ENCODE assay signal across 10 cellular contexts in the genomic region with DNA sequence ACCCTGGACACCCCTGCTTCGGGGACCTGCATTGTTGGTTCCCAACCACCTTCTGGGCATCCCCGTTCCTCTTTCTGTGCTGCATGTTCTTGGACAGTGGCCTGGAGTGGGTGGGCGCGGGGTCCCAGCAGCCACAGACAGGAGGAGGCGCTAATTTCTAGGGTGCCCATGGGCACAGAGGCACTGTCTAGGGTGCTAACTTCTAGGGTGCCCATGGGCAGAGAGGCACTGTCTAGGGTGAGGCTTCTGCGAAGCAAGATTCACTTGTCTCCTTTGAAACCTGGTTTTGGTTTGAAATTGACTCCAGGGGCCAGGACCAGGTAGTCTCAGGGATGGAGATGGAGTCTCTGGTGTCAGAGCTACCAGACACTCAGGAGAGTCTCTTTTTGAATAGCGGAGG. TPM values are rescaled to one million over a fixed set of nuclear protein-coding genes. Genes with fewer than 3 reads are reported as not detected.
DNase-seq lines count a peak whose midpoint lies in the region; ATAC-seq and TF ChIP-seq lines count a peak whose summit lies in the region.
"Had no signal": no experiment of that assay in that cellular context is flagged by ENCODE, and none has a peak within 500 bp of the region (broad histone marks: within the 10 kb centered on the region; RNA-seq: fewer than 3 reads in every experiment).

No MANE protein-coding gene starts in this region.

- no peak for ATAC-seq in heart left ventricle
- no peak for ATAC-seq in activated B cell treated with CpG ODN at 0.5 μM for 24 hours (ENCODE audit: low read depth)
- no peak for ATAC-seq in lower lobe of right lung
- ATAC-seq in left colon, result no peak
- no peak for ATAC-seq in left lung

- H3K27me3 Mint-ChIP-seq in activated B cell treated with CpG ODN at 0.5 μM for 24 hours, result peaks cover 32% of the 10 kb centered on the region
- peaks cover 10% of the 10 kb centered on the region for H3K27me3 Mint-ChIP-seq in type B pancreatic cell
- peaks cover 8% of the 10 kb centered on the region for H3K27me3 Mint-ChIP-seq in glutamatergic neuron (ENCODE audit: unreplicated experiment)

- no peak for DNase-seq in left ventricle myocardium inferior
- no peak for DNase-seq in heart left ventricle
- no peak for DNase-seq in activated B cell treated with CpG ODN at 0.5 μM for 24 hours
- no peak for DNase-seq in lower lobe of right lung
- DNase-seq in type B pancreatic cell (ENCODE audit: extremely low spot score, unreplicated experiment), result no peak
- DNase-seq in left colon, result no peak
- DNase-seq in glutamatergic neuron, result no peak
- DNase-seq in left lung, result no peak
- DNase-seq: AML-193 had no signal

- TF ChIP-seq CTCF in left ventricle myocardium inferior (IDR thresholded peaks at IDR 0.05; ENCODE audit: borderline replicate concordance), result no peak
- TF ChIP-seq CTCF in heart left ventricle (IDR thresholded peaks at IDR 0.05), result no peak
- TF ChIP-seq CTCF in activated B cell treated with CpG ODN at 0.5 μM for 24 hours (IDR thresholded peaks at IDR 0.05), result no peak
- TF ChIP-seq CTCF in lower lobe of right lung (IDR thresholded peaks at IDR 0.05), result no peak
- no peak for TF ChIP-seq CTCF in type B pancreatic cell (conservative IDR thresholded peaks at IDR 0.05)
- no peak for TF ChIP-seq CTCF in glutamatergic neuron (IDR thresholded peaks at IDR 0.05; ENCODE audit: partially characterized antibody, unreplicated experiment)
- TF ChIP-seq CTCF in left lung (IDR thresholded peaks at IDR 0.05), result no peak

- no peak for TF ChIP-seq POLR2A in heart left ventricle (IDR thresholded peaks at IDR 0.05)

- H3K27ac ChIP-seq in left ventricle myocardium inferior (replicated peaks), result no peak overlapping the region
- H3K27ac ChIP-seq in heart left ventricle, result no peak overlapping the region
- peak overlapping the region; percentile 14 for H3K27ac ChIP-seq in lower lobe of right lung
- no peak overlapping the region for H3K27ac ChIP-seq in left lung
- H3K27ac ChIP-seq: tibial nerve had no signal

- H3K36me3 Mint-ChIP-seq in activated B cell treated with CpG ODN at 0.5 μM for 24 hours (ENCODE audit: low read depth) (no peaks in the 10 kb centered on the region), type B pancreatic cell (no peaks in the 10 kb centered on the region), glutamatergic neuron (ENCODE audit: unreplicated experiment) (no peaks in the 10 kb centered on the region)

- peaks cover 90% of the 10 kb centered on the region for H3K27me3 ChIP-seq in left ventricle myocardium inferior (ENCODE audit: low read depth)
- peaks cover 13 to 60% (median 28%) of the 10 kb centered on the region in 9 donors for H3K27me3 ChIP-seq in heart left ventricle
- peaks cover 23% of the 10 kb centered on the region for H3K27me3 ChIP-seq in lower lobe of right lung (ENCODE audit: low read depth)
- H3K27me3 ChIP-seq in left lung, result peaks cover 0 to 38% of the 10 kb centered on the region in 2 donors

- H3K4me1 ChIP-seq in left ventricle myocardium inferior (peaks cover 18% of the 10 kb centered on the region), heart left ventricle (peaks cover 0 to 22% (median 10%) of the 10 kb centered on the region in 12 donors), lower lobe of right lung (peaks cover 62% of the 10 kb centered on the region), left lung (peaks cover 27 to 60% of the 10 kb centered on the region in 2 donors)

- no peaks in the 10 kb centered on the region for H3K9me3 ChIP-seq in left ventricle myocardium inferior (replicated peaks)
- no peaks in the 10 kb centered on the region for H3K9me3 ChIP-seq in heart left ventricle
- H3K9me3 ChIP-seq in lower lobe of right lung, result no peaks in the 10 kb centered on the region
- no peaks in the 10 kb centered on the region for H3K9me3 ChIP-seq in left lung
- H3K9me3 ChIP-seq: tibial nerve had no signal

- H3K27ac Mint-ChIP-seq in activated B cell treated with CpG ODN at 0.5 μM for 24 hours, result no peak overlapping the region
- H3K27ac Mint-ChIP-seq in type B pancreatic cell, result no peak overlapping the region
- no peak overlapping the region for H3K27ac Mint-ChIP-seq in glutamatergic neuron (ENCODE audit: unreplicated experiment)

- CTCF ChIA-PET in activated B cell treated with CpG ODN at 0.5 μM for 24 hours (lab: Charles Lee), result no interaction called here

- peak overlapping the region; percentile 60 for H3K4me3 ChIP-seq in left ventricle myocardium inferior
- peak overlapping the region in 6 of 12 donors; percentile 39 to 55 (median 49) for H3K4me3 ChIP-seq in heart left ventricle
- H3K4me3 ChIP-seq in lower lobe of right lung, result peak overlapping the region; percentile 61
- peak overlapping the region in 1 of 2 donors; percentile 57 for H3K4me3 ChIP-seq in left lung

- POLR2A ChIA-PET in activated B cell treated with CpG ODN at 0.5 μM for 24 hours (lab: Charles Lee), result no interaction called here

- H3K4me1 Mint-ChIP-seq in activated B cell treated with CpG ODN at 0.5 μM for 24 hours, result peaks cover 10% of the 10 kb centered on the region
- H3K4me1 Mint-ChIP-seq in type B pancreatic cell (ENCODE audit: unreplicated experiment), result peaks cover 32% of the 10 kb centered on the region
- peaks cover 29% of the 10 kb centered on the region for H3K4me1 Mint-ChIP-seq in glutamatergic neuron (ENCODE audit: low read depth, unreplicated experiment)

- H3K36me3 ChIP-seq in left ventricle myocardium inferior, result no peaks in the 10 kb centered on the region
- no peaks in the 10 kb centered on the region for H3K36me3 ChIP-seq in heart left ventricle
- no peaks in the 10 kb centered on the region for H3K36me3 ChIP-seq in lower lobe of right lung
- no peaks in the 10 kb centered on the region for H3K36me3 ChIP-seq in left lung
- H3K36me3 ChIP-seq: tibial nerve had no signal

- 57 to 87% (median 71%) methylated on average over 4 to 7 of the region's 7 CpGs for whole genome bisulfite sequencing in heart left ventricle, 4 donors

- intact Hi-C loops in left ventricle myocardium inferior (cut with micrococcal nuclease) (no loop called here), heart left ventricle (cut with DNase I) (no loop called here), activated B cell treated with CpG ODN at 0.5 μM for 24 hours (cut with micrococcal nuclease) (no loop called here), lower lobe of right lung (cut with DNase I) (no loop called here), left colon (cut with DNase I, micrococcal nuclease) (no loop called here), left lung (cut with DNase I) (no loop called here)

- H3K9me3 Mint-ChIP-seq in activated B cell treated with CpG ODN at 0.5 μM for 24 hours (no peaks in the 10 kb centered on the region), type B pancreatic cell (no peaks in the 10 kb centered on the region), glutamatergic neuron (ENCODE audit: unreplicated experiment) (peaks cover 7% of the 10 kb centered on the region)

- H3K4me3 Mint-ChIP-seq in activated B cell treated with CpG ODN at 0.5 μM for 24 hours, result peak overlapping the region; percentile 77
- peak overlapping the region; percentile 85 for H3K4me3 Mint-ChIP-seq in type B pancreatic cell
- H3K4me3 Mint-ChIP-seq in glutamatergic neuron (ENCODE audit: unreplicated experiment), result no peak overlapping the region

RNA-seq across cellular contexts. Expression of a gene that starts 0.8 kb away (rescaled TPM):
- total RNA-seq in left ventricle myocardium inferior, result 9.5 TPM
- 10 to 100 TPM in 2 of 9 donors, 1 to 10 TPM in 7; 1.9 to 16.2 (median 5.9) TPM for total RNA-seq in heart left ventricle
- polyA plus RNA-seq in heart left ventricle, result 1 to 10 TPM; 2.0 to 4.3 TPM
- total RNA-seq in activated B cell treated with CpG ODN at 0.5 μM for 24 hours, result 8.5 and 10.9 TPM in 2 replicates
- 57.1 TPM for total RNA-seq in lower lobe of right lung
- 26.7 and 61.7 TPM in 2 replicates for total RNA-seq in type B pancreatic cell (ENCODE audit: low replicate concordance)
- total RNA-seq in left colon, result 1 to 10 TPM; 6.3 to 8.2 TPM
- 64.7 TPM for total RNA-seq in glutamatergic neuron (ENCODE audit: unreplicated experiment)
- 100 to 1,000 TPM in 1 of 2 donors, 10 to 100 TPM in 1; 40.6 to 108 TPM for total RNA-seq in left lung

RNA-seq across cellular contexts. Expression of a gene that starts 12.7 kb away (rescaled TPM):
- total RNA-seq in left ventricle myocardium inferior (54.0 TPM), heart left ventricle (10 to 100 TPM; 32.0 to 58.0 (median 48.8) TPM), activated B cell treated with CpG ODN at 0.5 μM for 24 hours (26.5 and 27.0 TPM in 2 replicates), lower lobe of right lung (46.1 TPM), type B pancreatic cell (ENCODE audit: low replicate concordance) (26.6 and 56.6 TPM in 2 replicates), left colon (10 to 100 TPM; 88.5 to 93.9 TPM), glutamatergic neuron (ENCODE audit: unreplicated experiment) (43.1 TPM), left lung (10 to 100 TPM; 42.5 to 42.9 TPM)
- polyA plus RNA-seq in heart left ventricle, result 10 to 100 TPM; 24.2 to 48.8 TPM

RNA-seq across cellular contexts. Expression of a gene that starts 37.8 kb away (rescaled TPM):
- total RNA-seq in left ventricle myocardium inferior, result 12.7 TPM
- total RNA-seq in heart left ventricle, result 10 to 100 TPM in 6 of 9 donors, 1 to 10 TPM in 3; 8.5 to 21.6 (median 11.3) TPM
- polyA plus RNA-seq in heart left ventricle, result 10 to 100 TPM in 1 of 2 donors, 1 to 10 TPM in 1; 9.3 to 18.0 TPM
- total RNA-seq in activated B cell treated with CpG ODN at 0.5 μM for 24 hours, result 27.0 and 30.1 TPM in 2 replicates
- total RNA-seq in lower lobe of right lung, result 22.5 TPM
- total RNA-seq in type B pancreatic cell (ENCODE audit: low replicate concordance), result 22.5 and 26.7 TPM in 2 replicates
- total RNA-seq in left colon, result 10 to 100 TPM; 20.1 to 23.6 TPM
- 47.7 TPM for total RNA-seq in glutamatergic neuron (ENCODE audit: unreplicated experiment)
- total RNA-seq in left lung, result 10 to 100 TPM; 20.2 to 23.1 TPM

RNA-seq across cellular contexts. Expression of a gene that starts 40.2 kb away (rescaled TPM):
- 0.05 TPM for total RNA-seq in left ventricle myocardium inferior
- total RNA-seq in heart left ventricle, result under 1 TPM in 3 of 9 donors, not detected in 6; 0.15 to 0.53 (median 0.19) TPM
- under 1 TPM; 0.01 to 0.11 TPM for polyA plus RNA-seq in heart left ventricle
- total RNA-seq in activated B cell treated with CpG ODN at 0.5 μM for 24 hours, result 2.1 and 2.6 TPM in 2 replicates
- total RNA-seq in lower lobe of right lung, result 3.6 TPM
- 1.6 TPM in 2 replicates for total RNA-seq in type B pancreatic cell (ENCODE audit: low replicate concordance)
- under 1 TPM; 0.11 to 0.70 TPM for total RNA-seq in left colon
- 13.0 TPM for total RNA-seq in glutamatergic neuron (ENCODE audit: unreplicated experiment)
- total RNA-seq in left lung, result 1 to 10 TPM; 1.8 to 2.7 TPM
